16 cellular contexts compared by ENCODE assay signal in the genomic region with DNA sequence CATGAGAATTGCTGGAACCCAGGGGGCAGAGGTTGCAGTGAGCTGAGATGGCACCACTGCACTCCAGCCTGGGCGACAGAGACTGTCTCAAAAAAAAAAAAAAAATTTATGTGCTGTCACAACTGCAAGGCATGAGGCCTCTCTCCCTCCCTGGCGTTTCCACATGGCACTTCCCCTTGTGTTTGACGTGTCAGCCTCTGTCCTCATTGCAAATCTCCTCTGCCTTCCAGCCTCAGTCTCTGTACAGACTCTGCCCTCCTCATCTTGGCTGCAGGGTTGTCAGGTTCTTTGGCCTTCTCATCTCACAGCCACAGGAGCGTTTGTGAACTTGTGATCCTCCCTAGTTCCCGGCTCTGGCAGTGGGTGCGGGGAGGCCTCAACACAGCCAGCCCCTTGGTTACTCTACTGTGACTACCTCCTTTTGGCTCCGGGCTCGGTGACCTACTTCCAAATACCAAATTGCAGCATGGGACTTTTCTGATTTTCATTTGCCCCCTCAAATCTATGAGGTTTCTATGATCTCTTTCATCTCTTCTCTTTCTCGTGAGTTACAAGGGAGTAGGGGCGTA.
DNase-seq lines count a peak whose midpoint lies in the region; ATAC-seq lines count a peak whose summit lies in the region.
"Had no signal": no experiment of that assay in that cellular context is flagged by ENCODE, and none has a peak within 500 bp of the region (broad histone marks: within the 10 kb centered on the region; RNA-seq: fewer than 3 reads in every experiment).

No MANE protein-coding gene starts in this region.

- no peaks in the 10 kb centered on the region for H3K36me3 ChIP-seq in skeletal muscle tissue (ENCODE audit: control insufficient read depth in 3 of 3, insufficient read depth in 3 of 3, low read length in 3 of 3)
- H3K36me3 ChIP-seq: BE2C, Peyer's patch had no signal

- H3K4me3 ChIP-seq in skeletal muscle tissue (ENCODE audit: low read length in 3 of 3), result no peak overlapping the region
- H3K4me3 ChIP-seq: cardiac muscle cell, Peyer's patch had no signal

- no peaks in the 10 kb centered on the region for H3K9me3 ChIP-seq in skeletal muscle tissue (ENCODE audit: control insufficient read depth in 3 of 3, low read length in 3 of 3)
- H3K9me3 ChIP-seq: BE2C, Peyer's patch had no signal

- intact Hi-C loops in left ventricle myocardium superior (cut with micrococcal nuclease), result no loop called here

- H3K27ac ChIP-seq in skeletal muscle tissue (ENCODE audit: low read depth, low read length), result peak overlapping the region; percentile 43
- H3K27ac ChIP-seq: cardiac muscle cell, Peyer's patch had no signal

- ATAC-seq in left ventricle myocardium superior (peak; percentile 36), GM18909 (IDR thresholded peaks at IDR 0.05; ENCODE audit: poor library complexity, unreplicated experiment) (no peak), GM18867 (IDR thresholded peaks at IDR 0.05; ENCODE audit: unreplicated experiment) (no peak)
- ATAC-seq: activated T-cell treated with anti-CD3 and anti-CD28 coated beads, Interleukin-2, amount 50 U/mL, for 72 hours; effector memory CD8-positive, alpha-beta T cell had no signal

- DNase-seq in Kasumi-1 (lab: John Stamatoyannopoulos, UW) (peak; percentile 40 to 43), NOMO-1 treated with dmso at 0.1 percent for 144 hours (lab: John Stamatoyannopoulos, UW; ENCODE audit: unreplicated experiment) (peak; percentile 82), left ventricle myocardium superior (no peak)
- DNase-seq in activated CD4-positive, CD25-positive, alpha-beta regulatory T cell treated with anti-CD3 and anti-CD28 coated beads, Interleukin-2, amount 50 U/mL, for 72 hours, result no peak
- DNase-seq: activated T-cell treated with anti-CD3 and anti-CD28 coated beads, Interleukin-2, amount 50 U/mL, for 72 hours; BE2C; effector memory CD8-positive, alpha-beta T cell; GF-D8; NCI-H1092 treated with DMSO at 0.1 percent for 48 hours; NCI-H526 treated with DMSO at 0.1 percent for 48 hours; Peyer's patch; stimulated activated CD4-positive, alpha-beta T cell treated with anti-CD3 and anti-CD28 coated beads, Interleukin-4, amount 100 ng/mL, for 24 hours had no signal

- H3K9ac ChIP-seq in skeletal muscle tissue (ENCODE audit: low read depth in 1 of 3, low read length in 3 of 3), result no peak overlapping the region

- no peaks in the 10 kb centered on the region for H3K27me3 ChIP-seq in skeletal muscle tissue (ENCODE audit: control insufficient read depth in 3 of 3, insufficient read depth in 3 of 3, low read length in 3 of 3)
- H3K27me3 ChIP-seq: BE2C, cardiac muscle cell, Peyer's patch had no signal

- H3K4me1 ChIP-seq in skeletal muscle tissue (ENCODE audit: control insufficient read depth in 3 of 3, insufficient read depth in 3 of 3, low read length in 3 of 3), result peaks cover 0 to 12% (median 6%) of the 10 kb centered on the region in 3 donors
- H3K4me1 ChIP-seq: BE2C had no signal

Comparison
In these comparisons a context has a peak if more than half of its experiments do, and no peak if none do; other contexts are left out.
1. DNase-seq: peak in Kasumi-1 (2 of 2) and NOMO-1 treated with dmso at 0.1 percent for 144 hours (single experiment); none in left ventricle myocardium superior (single experiment) and activated CD4-positive, CD25-positive, alpha-beta regulatory T cell treated with anti-CD3 and anti-CD28 coated beads, Interleukin-2, amount 50 U/mL, for 72 hours (single experiment).